ENCODE assay signal across 8 cellular contexts in genomic region chr6:90296346-90297123, GRCh38. TPM values are rescaled to one million over a fixed set of nuclear protein-coding genes. Genes with fewer than 3 reads are reported as not detected.
DNase-seq lines count a peak whose midpoint lies in the region; ATAC-seq and TF ChIP-seq lines count a peak whose summit lies in the region.

Gene BACH2 (minus strand): TSS chr6:90296843. CDS start chr6:90008844, 287,999 bp downstream.

- H3K27ac ChIP-seq in GM23338 (ENCODE audit: low read depth) (peak within 1 kb of the TSS; percentile 85), substantia nigra (ENCODE audit: low read depth, low read length, poor library complexity, severe bottlenecking) (peak within 1 kb of the TSS; percentile 90)

- peaks cover 39% of the 10 kb centered on the region for H3K27me3 Mint-ChIP-seq in GM23338 (ENCODE audit: insufficient read depth, low read depth, poor library complexity)

- H3K4me3 Mint-ChIP-seq in GM23338: peak within 1 kb of the TSS; percentile 80

- H3K4me1 ChIP-seq in GM23338 (ENCODE audit: insufficient read depth): peaks cover 39% of the 10 kb centered on the region

- peaks cover 28% of the 10 kb centered on the region for H3K4me1 Mint-ChIP-seq in GM23338

- H3F3A ChIP-seq in GM23338 (replicated peaks; ENCODE audit: low read depth): peaks cover 6% of the 10 kb centered on the region; the same call in 1 of the 2 replicates

- peak within 1 kb of the TSS; percentile 96 for H3K4me2 ChIP-seq in GM23338

- H2AFZ ChIP-seq in GM23338: peak within 1 kb of the TSS; percentile 98

- peak within 1 kb of the TSS; percentile 85 for H3K4me3 ChIP-seq in GM23338

- H3K9me2 ChIP-seq in GM23338 (ENCODE audit: insufficient read depth): no peaks in the 10 kb centered on the region

- peaks cover 46% of the 10 kb centered on the region for H3K27me3 ChIP-seq in GM23338 (ENCODE audit: insufficient read depth)

- in situ Hi-C loops in SK-MEL-5 (cut with HindIII; ENCODE audit: low pct_unique_long_range_greater_than_20kb, low sequenced_read_pairs): no loop called here

- ATAC-seq in GM23338: peak; percentile 68

- no peaks in the 10 kb centered on the region for H3K36me3 ChIP-seq in GM23338 (ENCODE audit: insufficient read depth)

- no peaks in the 10 kb centered on the region for H3K9me3 Mint-ChIP-seq in GM23338

- peaks cover 9% of the 10 kb centered on the region for H3K79me2 ChIP-seq in GM23338 (replicated peaks; ENCODE audit: insufficient read depth)

- H3K27ac Mint-ChIP-seq in GM23338: peak within 1 kb of the TSS; percentile 75

- peak; percentile 93 for DNase-seq in DMS53 (lab: John Stamatoyannopoulos, UW)
- peak; percentile 97 for DNase-seq in GM23338 (ENCODE audit: low spot score)
- DNase-seq in LoVo (ENCODE audit: low spot score): peak; percentile 82
- peak; percentile 77 for DNase-seq in SK-MEL-5 (ENCODE audit: low read depth, low spot score)
- peak; percentile 92 for DNase-seq in activated naive CD4-positive, alpha-beta T cell treated with Interleukin-2 at 50 U/mL for 16 hours
- peak; percentile 92 for DNase-seq in globus pallidus (ENCODE audit: low spot score)
- DNase-seq in non-pigmented ciliary epithelial cell (ENCODE audit: low read depth): peak; percentile 60
- peak; percentile 31 to 93 (median 85) for DNase-seq in substantia nigra (lab: John Stamatoyannopoulos, UW)

- no peak for TF ChIP-seq CTCF in GM23338 (conservative IDR thresholded peaks at IDR 0.05; ENCODE audit: low read depth in 2 of 2)

- peaks cover 12% of the 10 kb centered on the region for H4K20me1 ChIP-seq in GM23338 (replicated peaks; ENCODE audit: insufficient read depth)

- H3K36me3 Mint-ChIP-seq in GM23338 (ENCODE audit: low read depth): no peaks in the 10 kb centered on the region

TF ChIP-seq in GM23338, 12 proteins besides CTCF, POLR2A, EP300 and RAD21:
- TF ChIP-seq CREB1 (CRISPR knock-in tag; IDR thresholded peaks at IDR 0.05; ENCODE audit: low read depth): peak; percentile 91
- no peak for TF ChIP-seq EZH2 (IDR thresholded peaks at IDR 0.05; ENCODE audit: low read depth, unreplicated experiment)

RNA-seq across cellular contexts. Expression of gene BACH2, which starts in this region (rescaled TPM):
- 3.3 and 5.7 TPM in 2 replicates for total RNA-seq in GM23338 (2014; rRNA removed; shearing (Covaris generic))
- 1.3 and 1.6 TPM in 2 replicates for polyA plus RNA-seq in GM23338 (2016; fragmentation: Nextera tagmentation; extraction: Ambion mirVana)
- total RNA-seq in SK-MEL-5 (2014; rRNA removed; shearing (Covaris generic)): 0.77 and 0.88 TPM in 2 replicates
- polyA plus RNA-seq in SK-MEL-5 (2015; cell fraction: cytosol; rRNA removed): 0.94 and 1.2 TPM in 2 replicates
- polyA plus RNA-seq in SK-MEL-5 (2015; cell fraction: nucleus; rRNA removed): 0.48 and 0.83 TPM in 2 replicates

Comparison
In these comparisons a context has a peak if more than half of its experiments do, and no peak if none do; other contexts are left out.
1. Peak in every context shown above with its lines: DNase-seq, ATAC-seq, H3K4me3 ChIP-seq and H3K27ac ChIP-seq.